Comparison of ENCODE assay signal across 12 cellular contexts in the genomic region with DNA sequence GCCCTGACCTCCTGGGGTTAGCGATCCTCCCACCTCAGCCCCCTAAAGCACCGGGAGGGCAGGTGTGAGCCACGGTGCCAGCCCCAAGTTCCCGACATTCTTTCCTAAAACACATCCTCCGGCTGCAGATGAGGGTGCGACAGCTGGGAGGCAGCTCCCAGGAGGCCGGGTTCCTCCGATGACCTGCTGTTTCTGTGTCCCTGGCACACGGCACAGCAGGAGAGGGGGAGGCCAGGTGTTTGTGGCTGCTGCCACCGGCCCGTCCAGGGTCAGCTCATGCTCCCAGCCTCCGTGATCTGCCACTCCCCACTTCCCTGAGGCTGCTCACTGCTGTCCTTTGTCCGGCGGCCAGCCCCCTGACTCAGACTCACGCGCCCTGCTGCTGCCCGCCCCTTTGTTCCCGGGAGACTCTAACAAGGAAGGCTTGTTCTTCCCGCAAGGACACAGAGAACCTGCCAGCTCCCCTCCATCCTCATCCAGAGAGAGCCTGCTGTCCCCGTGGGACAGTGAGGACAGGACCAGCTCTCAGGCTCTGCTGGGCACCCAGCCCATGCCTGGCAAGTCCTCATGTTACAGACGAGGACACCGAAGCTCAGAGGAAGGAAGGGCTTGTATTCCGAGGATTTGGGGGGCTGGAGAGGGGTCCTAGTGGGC. TPM values are rescaled to one million over a fixed set of nuclear protein-coding genes. Genes with fewer than 3 reads are reported as not detected.
DNase-seq lines count a peak whose midpoint lies in the region; ATAC-seq, FAIRE-seq and TF ChIP-seq lines count a peak whose summit lies in the region.
"Had no signal": no experiment of that assay in that cellular context is flagged by ENCODE, and none has a peak within 500 bp of the region (broad histone marks: within the 10 kb centered on the region; RNA-seq: fewer than 3 reads in every experiment).

No MANE protein-coding gene starts in this region.

- H3K4me2 ChIP-seq in HepG2 (ENCODE audit: low read depth, low read length), result peak overlapping the region; percentile 80

- 5% methylated on average over 16 of the region's 23 CpGs for WGBS in HepG2 (ENCODE audit: low lambda C conversion rate)
- WGBS in right lobe of liver (ENCODE audit: insufficient coverage, low coverage, low lambda C conversion rate, missing lambda C conversion rate), result 19% methylated on average over 15 of the region's 23 CpGs
- 16 to 21% methylated on average over 13 to 22 of the region's 23 CpGs for WGBS in lower leg skin, 2 donors
- 11% methylated on average over 23 of the region's 23 CpGs for WGBS in aorta, 2 donors

- peak overlapping the region in 2 of 3 experiments; percentile 12 to 60; a peak in 4 of 6 replicates for H3K4me3 ChIP-seq in HepG2 (replicated peaks in 1 of 3; ENCODE audit: insufficient read depth in 1 of 3, low read depth in 2 of 3, low read length in 3 of 3)
- H3K4me3 ChIP-seq in right lobe of liver, result no peak overlapping the region
- peak overlapping the region in 1 of 3 donors; percentile 45 for H3K4me3 ChIP-seq in breast epithelium
- H3K4me3 ChIP-seq in lower leg skin (ENCODE audit: low read depth, poor library complexity, severe bottlenecking), result no peak overlapping the region
- no peak overlapping the region for H3K4me3 ChIP-seq in vagina
- no peak overlapping the region for H3K4me3 ChIP-seq in aorta (ENCODE audit: low read length in 2 of 2)
- H3K4me3 ChIP-seq: ascending aorta had no signal

- H4K20me1 ChIP-seq in HepG2 (ENCODE audit: insufficient read depth, low read length), result no peaks in the 10 kb centered on the region; the same call in 1 of the 2 replicates

- CTCF ChIA-PET in HepG2 (lab: Yijun Ruan, JAX; ENCODE audit: low intra/inter-chr PET ratio, low total read pairs), result no interaction called here

- H3K9ac ChIP-seq in HepG2 (ENCODE audit: insufficient read depth, low read depth, low read length), result peak overlapping the region; percentile 65

- BruUV-seq in HepG2 (replicated peaks; lab: Mats Ljungman, UMichigan), result no TSS peak

- FAIRE-seq in HepG2 (lab: Jason Lieb, UNC), result no peak

- no peak overlapping the region for H2AFZ ChIP-seq in HepG2 (ENCODE audit: low read length)

- H3K79me2 ChIP-seq in HepG2 (ENCODE audit: insufficient read depth, low read length), result peaks cover 3% of the 10 kb centered on the region

- TF ChIP-seq EP300 in HepG2 (IDR thresholded peaks at IDR 0.05; ENCODE audit: low read depth in 2 of 2, low read length in 2 of 2), result no peak
- no peak; the same call in 1 of the 2 replicates for TF ChIP-seq EP300 in HepG2 (CRISPR knock-in tag; IDR thresholded peaks at IDR 0.05; ENCODE audit: borderline replicate concordance)

- POLR2A ChIA-PET in HepG2 (lab: Yijun Ruan, JAX), result interaction anchor here (1.2 to 1.5 kb wide), 2 partner anchors 21 to 24 kb away, joined by 4 to 10 read pairs; no protein-coding TSS in a partner anchor

- TF ChIP-seq CTCF in HepG2 (CRISPR knock-in tag; IDR thresholded peaks at IDR 0.05), result 0 out of 2 replicates have a peak, but pooled peaks have one; percentile 23
- no peak for TF ChIP-seq CTCF in right lobe of liver (IDR thresholded peaks at IDR 0.05)
- TF ChIP-seq CTCF in breast epithelium (IDR thresholded peaks at IDR 0.05), result no peak
- no peak for TF ChIP-seq CTCF in lower leg skin (IDR thresholded peaks at IDR 0.05)
- no peak for TF ChIP-seq CTCF in vagina (IDR thresholded peaks at IDR 0.05)

- DNase-seq in HepG2 (ENCODE audit: low spot score) (peak; percentile 88), right lobe of liver (no peak), breast epithelium (ENCODE audit: low spot score in 2 of 2) (peak; percentile 64 to 75), lower leg skin (ENCODE audit: low spot score in 2 of 2) (peak; percentile 66 to 96), vagina (ENCODE audit: extremely low spot score in 2 of 2) (no peak), hepatic stellate cell (ENCODE audit: low spot score) (no peak), aorta (no peak)
- DNase-seq: naive B cell had no signal

- H3K9me3 ChIP-seq in HepG2 (ENCODE audit: low read length) (peaks cover 4% of the 10 kb centered on the region; the same call in 1 of the 2 replicates), right lobe of liver (no peaks in the 10 kb centered on the region), breast epithelium (no peaks in the 10 kb centered on the region), vagina (no peaks in the 10 kb centered on the region), aorta (ENCODE audit: control insufficient read depth, low read length) (no peaks in the 10 kb centered on the region)
- H3K9me3 ChIP-seq: ascending aorta had no signal

- H3K4me1 ChIP-seq in HepG2 (ENCODE audit: insufficient read depth, low read length) (peaks cover 54% of the 10 kb centered on the region), right lobe of liver (peaks cover 0 to 9% (median 0%) of the 10 kb centered on the region in 4 donors), breast epithelium (no peaks in the 10 kb centered on the region), vagina (peaks cover 18% of the 10 kb centered on the region), aorta (ENCODE audit: control insufficient read depth in 1 of 2, insufficient read depth in 2 of 2, low read length in 2 of 2) (no peaks in the 10 kb centered on the region)

- in situ Hi-C loops in HepG2 (cut with HindIII; ENCODE audit: extremely low pct_ligation_motif_present, low pct_unique_long_range_greater_than_20kb), result no loop called here

- ATAC-seq in HepG2, result peak; percentile 64
- no peak for ATAC-seq in right lobe of liver
- no peak for ATAC-seq in aorta (ENCODE audit: low FRiP score)
- ATAC-seq in HG03045 (IDR thresholded peaks at IDR 0.05; ENCODE audit: unreplicated experiment), result no peak

- TF ChIP-seq POLR2A in HepG2 (IDR thresholded peaks at IDR 0.05; ENCODE audit: insufficient read depth in 1 of 2, low read depth in 2 of 2, low read length in 2 of 2) (peak; percentile 46 to 76; a peak in 3 of 4 replicates), right lobe of liver (IDR thresholded peaks at IDR 0.05) (no peak), breast epithelium (IDR thresholded peaks at IDR 0.05) (no peak), lower leg skin (IDR thresholded peaks at IDR 0.05) (no peak), vagina (IDR thresholded peaks at IDR 0.05) (no peak)

- no peak; the same call in 1 of the 2 replicates for TF ChIP-seq RAD21 in HepG2 (CRISPR knock-in tag; IDR thresholded peaks at IDR 0.05)

- peak overlapping the region; percentile 54 for H3K27ac ChIP-seq in HepG2 (ENCODE audit: extremely low read length, insufficient read depth, low read length)
- no peak overlapping the region for H3K27ac ChIP-seq in right lobe of liver
- H3K27ac ChIP-seq in breast epithelium, result peak overlapping the region; percentile 54 to 82
- peak overlapping the region; percentile 36 for H3K27ac ChIP-seq in vagina
- no peak overlapping the region for H3K27ac ChIP-seq in aorta (ENCODE audit: low read depth in 1 of 2, low read length in 2 of 2)
- H3K27ac ChIP-seq: ascending aorta had no signal

- intact Hi-C loops in HepG2 (cut with micrococcal nuclease; ENCODE audit: unreplicated experiment), result no loop called here
- intact Hi-C loops in right lobe of liver (cut with DNase I), result no loop called here
- intact Hi-C loops in breast epithelium (cut with DNase I; ENCODE audit: low total_unique reads), result no loop called here
- intact Hi-C loops in lower leg skin (cut with DNase I; ENCODE audit: low total_unique reads), result no loop called here
- intact Hi-C loops in vagina (cut with DNase I), result no loop called here
- intact Hi-C loops in aorta (cut with DNase I), result loop anchor here in 1 of 2 donors (10.0 kb wide), 1 partner anchor 141 kb away; a partner anchor contains a TSS

- no peaks in the 10 kb centered on the region for H3K36me3 ChIP-seq in HepG2 (replicated peaks in 1 of 2; ENCODE audit: control insufficient read depth in 1 of 2, insufficient read depth in 2 of 2, low read length in 2 of 2)
- no peaks in the 10 kb centered on the region for H3K36me3 ChIP-seq in right lobe of liver
- no peaks in the 10 kb centered on the region for H3K36me3 ChIP-seq in breast epithelium
- no peaks in the 10 kb centered on the region for H3K36me3 ChIP-seq in vagina
- H3K36me3 ChIP-seq in aorta (ENCODE audit: control insufficient read depth in 1 of 2, insufficient read depth in 2 of 2, low read length in 1 of 2), result no peaks in the 10 kb centered on the region
- H3K36me3 ChIP-seq: ascending aorta had no signal

- H3K27me3 ChIP-seq in HepG2 (ENCODE audit: control insufficient read depth in 1 of 2, insufficient read depth in 2 of 2, low read length in 2 of 2) (no peaks in the 10 kb centered on the region), right lobe of liver (no peaks in the 10 kb centered on the region), breast epithelium (peaks cover 0 to 13% of the 10 kb centered on the region in 2 donors), vagina (no peaks in the 10 kb centered on the region), aorta (ENCODE audit: control insufficient read depth in 1 of 2, insufficient read depth in 2 of 2, low read length in 1 of 2) (no peaks in the 10 kb centered on the region)
- H3K27me3 ChIP-seq: ascending aorta had no signal

RNA-seq across cellular contexts. Expression of a gene that starts 10.6 kb away (rescaled TPM):
- total RNA-seq in HepG2 (2016; rRNA removed; fragmentation: Illumina TruSeq; extraction: Trizol) (0.21 and 0.33 TPM in 2 replicates), right lobe of liver (under 1 TPM; 0.11 to 0.69 (median 0.31) TPM), breast epithelium (under 1 TPM in 1 of 3 donors, not detected in 2; 0.66 TPM), lower leg skin (under 1 TPM in 2 of 4 donors, not detected in 2; 0.34 to 0.57 TPM), vagina (0.49 TPM), aorta (under 1 TPM in 1 of 2 donors, not detected in 1; 0.63 TPM)
- total RNA-seq in HepG2 (2016; cell fraction: cytosol; rRNA removed; fragmentation: Illumina TruSeq; extraction: Trizol; ENCODE audit: low read depth), result 0.30 and 0.44 TPM in 2 replicates
- 0.30 TPM in 1 of 2 replicates, not detected in the other for total RNA-seq in HepG2 (2016; cell fraction: insoluble cytoplasmic fraction; rRNA removed; fragmentation: Illumina TruSeq; extraction: Trizol)
- total RNA-seq in HepG2 (2016; cell fraction: membrane; rRNA removed; fragmentation: Illumina TruSeq; extraction: Trizol), result 0.37 and 0.45 TPM in 2 replicates
- total RNA-seq in HepG2 (2016; cell fraction: nucleus; rRNA removed; fragmentation: Illumina TruSeq; extraction: Trizol), result 0.22 TPM in 1 of 2 replicates, not detected in the other
- polyA plus RNA-seq in HepG2 (2011; rRNA removed) (0.29 and 0.39 TPM in 2 replicates), aorta (1 to 10 TPM in 1 of 2 donors, under 1 TPM in 1; 0.50 to 1.4 TPM)
- polyA plus RNA-seq in HepG2 (2011; cell fraction: cytosol; rRNA removed), result 0.42 and 0.60 TPM in 2 replicates
- 1.9 and 2.3 TPM in 2 replicates for polyA plus RNA-seq in HepG2 (2011; cell fraction: nucleus; rRNA removed)
- 1.7 and 2.3 TPM in 2 replicates for polyA plus RNA-seq in HepG2 (2012)
- polyA plus RNA-seq in HepG2 (2016; cell fraction: cytosol; fragmentation: Illumina TruSeq; extraction: Trizol; ENCODE audit: low read depth), result 0.62 and 0.89 TPM in 2 replicates
- polyA plus RNA-seq in HepG2 (2016; cell fraction: insoluble cytoplasmic fraction; fragmentation: Illumina TruSeq; extraction: Trizol; ENCODE audit: low read depth), result 0.33 and 0.51 TPM in 2 replicates
- polyA plus RNA-seq in HepG2 (2016; cell fraction: membrane; fragmentation: Illumina TruSeq; extraction: Trizol; ENCODE audit: low read depth), result 0.74 and 0.99 TPM in 2 replicates
- polyA plus RNA-seq in HepG2 (2016; cell fraction: nucleus; fragmentation: Illumina TruSeq; extraction: Trizol; ENCODE audit: insufficient read depth, low read depth), result 0.89 and 1.4 TPM in 2 replicates
- 1.1 TPM in 1 of 2 replicates, not detected in the other for polyA minus RNA-seq in HepG2 (2011; rRNA and poly(A)+ RNA removed; ENCODE audit: low replicate concordance)
- polyA minus RNA-seq in HepG2 (2011; cell fraction: cytosol; rRNA and poly(A)+ RNA removed), result 0.62 and 0.89 TPM in 2 replicates
- 0.26 and 0.75 TPM in 2 replicates for polyA minus RNA-seq in HepG2 (2011; cell fraction: nucleus; rRNA and poly(A)+ RNA removed)
- total RNA-seq: ascending aorta had no signal

RNA-seq across cellular contexts. Expression of a gene that starts 21.6 kb away (rescaled TPM):
- total RNA-seq in HepG2 (2016; rRNA removed; fragmentation: Illumina TruSeq; extraction: Trizol) (4.2 and 6.2 TPM in 2 replicates), right lobe of liver (10 to 100 TPM in 3 of 6 experiments, 1 to 10 TPM in 3; 8.2 to 42.2 (median 10.3) TPM), breast epithelium (10 to 100 TPM; 77.7 to 98.9 (median 77.7) TPM), lower leg skin (10 to 100 TPM; 23.4 to 73.8 (median 62.1) TPM), vagina (39.5 TPM), aorta (10 to 100 TPM; 19.2 to 20.2 TPM)
- 4.1 and 5.0 TPM in 2 replicates for total RNA-seq in HepG2 (2016; cell fraction: cytosol; rRNA removed; fragmentation: Illumina TruSeq; extraction: Trizol; ENCODE audit: low read depth)
- 3.9 and 5.0 TPM in 2 replicates for total RNA-seq in HepG2 (2016; cell fraction: insoluble cytoplasmic fraction; rRNA removed; fragmentation: Illumina TruSeq; extraction: Trizol)
- total RNA-seq in HepG2 (2016; cell fraction: membrane; rRNA removed; fragmentation: Illumina TruSeq; extraction: Trizol), result 4.2 and 4.9 TPM in 2 replicates
- 2.4 and 3.4 TPM in 2 replicates for total RNA-seq in HepG2 (2016; cell fraction: nucleus; rRNA removed; fragmentation: Illumina TruSeq; extraction: Trizol)
- polyA plus RNA-seq in HepG2 (2011; rRNA removed) (1.1 and 2.0 TPM in 2 replicates), aorta (10 to 100 TPM; 17.4 to 33.0 TPM)
- polyA plus RNA-seq in HepG2 (2011; cell fraction: cytosol; rRNA removed), result 1.7 and 4.3 TPM in 2 replicates
- polyA plus RNA-seq in HepG2 (2011; cell fraction: nucleus; rRNA removed), result 3.3 and 3.7 TPM in 2 replicates
- 1.0 and 2.2 TPM in 2 replicates for polyA plus RNA-seq in HepG2 (2012)
- polyA plus RNA-seq in HepG2 (2016; cell fraction: cytosol; fragmentation: Illumina TruSeq; extraction: Trizol; ENCODE audit: low read depth), result 2.0 and 2.2 TPM in 2 replicates
- polyA plus RNA-seq in HepG2 (2016; cell fraction: insoluble cytoplasmic fraction; fragmentation: Illumina TruSeq; extraction: Trizol; ENCODE audit: low read depth), result 3.3 and 4.8 TPM in 2 replicates
- 2.0 and 2.2 TPM in 2 replicates for polyA plus RNA-seq in HepG2 (2016; cell fraction: membrane; fragmentation: Illumina TruSeq; extraction: Trizol; ENCODE audit: low read depth)
- 3.1 and 4.1 TPM in 2 replicates for polyA plus RNA-seq in HepG2 (2016; cell fraction: nucleus; fragmentation: Illumina TruSeq; extraction: Trizol; ENCODE audit: insufficient read depth, low read depth)
- polyA minus RNA-seq in HepG2 (2011; rRNA and poly(A)+ RNA removed; ENCODE audit: low replicate concordance), result 2.3 and 2.8 TPM in 2 replicates
- 1.4 and 1.8 TPM in 2 replicates for polyA minus RNA-seq in HepG2 (2011; cell fraction: cytosol; rRNA and poly(A)+ RNA removed)
- polyA minus RNA-seq in HepG2 (2011; cell fraction: nucleus; rRNA and poly(A)+ RNA removed), result 2.1 and 2.3 TPM in 2 replicates

RNA-seq across cellular contexts. Expression of a gene that starts 24.9 kb away (rescaled TPM):
- 4.8 and 9.0 TPM in 2 replicates for total RNA-seq in HepG2 (2016; rRNA removed; fragmentation: Illumina TruSeq; extraction: Trizol)
- total RNA-seq in HepG2 (2016; cell fraction: cytosol; rRNA removed; fragmentation: Illumina TruSeq; extraction: Trizol; ENCODE audit: low read depth), result 11.0 and 12.0 TPM in 2 replicates
- 3.9 and 8.8 TPM in 2 replicates for total RNA-seq in HepG2 (2016; cell fraction: insoluble cytoplasmic fraction; rRNA removed; fragmentation: Illumina TruSeq; extraction: Trizol)
- total RNA-seq in HepG2 (2016; cell fraction: membrane; rRNA removed; fragmentation: Illumina TruSeq; extraction: Trizol), result 12.6 and 14.2 TPM in 2 replicates
- 7.1 and 9.7 TPM in 2 replicates for total RNA-seq in HepG2 (2016; cell fraction: nucleus; rRNA removed; fragmentation: Illumina TruSeq; extraction: Trizol)
- polyA plus RNA-seq in HepG2 (2011; rRNA removed), result 18.3 and 35.8 TPM in 2 replicates
- polyA plus RNA-seq in HepG2 (2011; cell fraction: cytosol; rRNA removed), result 12.4 and 18.0 TPM in 2 replicates
- 247 and 276 TPM in 2 replicates for polyA plus RNA-seq in HepG2 (2011; cell fraction: nucleus; rRNA removed)
- 21.5 and 36.3 TPM in 2 replicates for polyA plus RNA-seq in HepG2 (2012)
- polyA plus RNA-seq in HepG2 (2016; cell fraction: cytosol; fragmentation: Illumina TruSeq; extraction: Trizol; ENCODE audit: low read depth), result 11.4 and 12.5 TPM in 2 replicates
- 4.7 and 5.3 TPM in 2 replicates for polyA plus RNA-seq in HepG2 (2016; cell fraction: insoluble cytoplasmic fraction; fragmentation: Illumina TruSeq; extraction: Trizol; ENCODE audit: low read depth)
- polyA plus RNA-seq in HepG2 (2016; cell fraction: membrane; fragmentation: Illumina TruSeq; extraction: Trizol; ENCODE audit: low read depth), result 13.0 and 14.2 TPM in 2 replicates
- 30.5 and 30.9 TPM in 2 replicates for polyA plus RNA-seq in HepG2 (2016; cell fraction: nucleus; fragmentation: Illumina TruSeq; extraction: Trizol; ENCODE audit: insufficient read depth, low read depth)
- 39.0 TPM in 1 of 2 replicates, not detected in the other for polyA minus RNA-seq in HepG2 (2011; rRNA and poly(A)+ RNA removed; ENCODE audit: low replicate concordance)
- 11.5 and 24.1 TPM in 2 replicates for polyA minus RNA-seq in HepG2 (2011; cell fraction: cytosol; rRNA and poly(A)+ RNA removed)
- polyA minus RNA-seq in HepG2 (2011; cell fraction: nucleus; rRNA and poly(A)+ RNA removed), result 14.5 and 16.0 TPM in 2 replicates
- 10 to 100 TPM; 48.4 to 69.9 (median 59.1) TPM for total RNA-seq in right lobe of liver
- 10 to 100 TPM in 2 of 3 donors, 1 to 10 TPM in 1; 8.3 to 40.6 (median 21.8) TPM for total RNA-seq in breast epithelium
- 10 to 100 TPM; 14.6 to 25.0 (median 17.8) TPM for total RNA-seq in lower leg skin
- total RNA-seq in vagina, result 26.0 TPM
- 10 to 100 TPM in 1 of 2 donors, 1 to 10 TPM in 1; 9.7 to 31.4 TPM for total RNA-seq in aorta
- polyA plus RNA-seq in aorta, result 10 to 100 TPM in 1 of 2 donors, 1 to 10 TPM in 1; 7.3 to 10.9 TPM
- polyA plus RNA-seq: IgD-negative memory B cell had no signal

RNA-seq across cellular contexts. Expression of a gene that starts 45.9 kb away (rescaled TPM):
- total RNA-seq in HepG2 (2016; rRNA removed; fragmentation: Illumina TruSeq; extraction: Trizol), result 119 and 138 TPM in 2 replicates
- 181 and 194 TPM in 2 replicates for total RNA-seq in HepG2 (2016; cell fraction: cytosol; rRNA removed; fragmentation: Illumina TruSeq; extraction: Trizol; ENCODE audit: low read depth)
- total RNA-seq in HepG2 (2016; cell fraction: insoluble cytoplasmic fraction; rRNA removed; fragmentation: Illumina TruSeq; extraction: Trizol), result 104 and 144 TPM in 2 replicates
- 198 and 240 TPM in 2 replicates for total RNA-seq in HepG2 (2016; cell fraction: membrane; rRNA removed; fragmentation: Illumina TruSeq; extraction: Trizol)
- 59.6 and 65.5 TPM in 2 replicates for total RNA-seq in HepG2 (2016; cell fraction: nucleus; rRNA removed; fragmentation: Illumina TruSeq; extraction: Trizol)
- 140 and 150 TPM in 2 replicates for polyA plus RNA-seq in HepG2 (2011; rRNA removed)
- 102 and 147 TPM in 2 replicates for polyA plus RNA-seq in HepG2 (2011; cell fraction: cytosol; rRNA removed)
- polyA plus RNA-seq in HepG2 (2011; cell fraction: nucleus; rRNA removed), result 121 and 122 TPM in 2 replicates
- 90.8 and 101 TPM in 2 replicates for polyA plus RNA-seq in HepG2 (2012)
- polyA plus RNA-seq in HepG2 (2016; cell fraction: cytosol; fragmentation: Illumina TruSeq; extraction: Trizol; ENCODE audit: low read depth), result 157 and 191 TPM in 2 replicates
- polyA plus RNA-seq in HepG2 (2016; cell fraction: insoluble cytoplasmic fraction; fragmentation: Illumina TruSeq; extraction: Trizol; ENCODE audit: low read depth), result 118 and 140 TPM in 2 replicates
- 153 and 184 TPM in 2 replicates for polyA plus RNA-seq in HepG2 (2016; cell fraction: membrane; fragmentation: Illumina TruSeq; extraction: Trizol; ENCODE audit: low read depth)
- polyA plus RNA-seq in HepG2 (2016; cell fraction: nucleus; fragmentation: Illumina TruSeq; extraction: Trizol; ENCODE audit: insufficient read depth, low read depth), result 130 and 138 TPM in 2 replicates
- 60.5 and 88.3 TPM in 2 replicates for polyA minus RNA-seq in HepG2 (2011; rRNA and poly(A)+ RNA removed; ENCODE audit: low replicate concordance)
- 42.1 and 46.2 TPM in 2 replicates for polyA minus RNA-seq in HepG2 (2011; cell fraction: cytosol; rRNA and poly(A)+ RNA removed)
- polyA minus RNA-seq in HepG2 (2011; cell fraction: nucleus; rRNA and poly(A)+ RNA removed), result 19.1 and 22.1 TPM in 2 replicates
- 10 to 100 TPM; 44.8 to 81.8 (median 49.5) TPM for total RNA-seq in right lobe of liver
- total RNA-seq in breast epithelium, result 10 to 100 TPM; 44.6 to 69.5 (median 49.3) TPM
- 100 to 1,000 TPM; 129 to 214 (median 140) TPM for total RNA-seq in lower leg skin
- 62.6 TPM for total RNA-seq in vagina
- 10 to 100 TPM; 39.6 to 46.4 TPM for total RNA-seq in aorta
- polyA plus RNA-seq in aorta, result 10 to 100 TPM; 27.5 to 79.1 TPM

RNA-seq across cellular contexts. Expression of a gene that starts 58.1 kb away (rescaled TPM):
- total RNA-seq in HepG2 (2016; rRNA removed; fragmentation: Illumina TruSeq; extraction: Trizol) (not detected in 2 replicates), right lobe of liver (under 1 TPM in 3 of 6 experiments, not detected in 3; 0.59 to 0.95 (median 0.74) TPM), breast epithelium (1 to 10 TPM in 1 of 3 donors, under 1 TPM in 1, not detected in 1; 0.33 to 1.1 TPM), lower leg skin (1 to 10 TPM in 2 of 4 donors, under 1 TPM in 1, not detected in 1; 0.29 to 1.5 (median 1.3) TPM), vagina (not detected), aorta (under 1 TPM; 0.54 to 0.75 TPM)
- total RNA-seq in HepG2 (2016; cell fraction: cytosol; rRNA removed; fragmentation: Illumina TruSeq; extraction: Trizol; ENCODE audit: low read depth), result not detected in 2 replicates
- not detected in 2 replicates for total RNA-seq in HepG2 (2016; cell fraction: insoluble cytoplasmic fraction; rRNA removed; fragmentation: Illumina TruSeq; extraction: Trizol)
- total RNA-seq in HepG2 (2016; cell fraction: membrane; rRNA removed; fragmentation: Illumina TruSeq; extraction: Trizol), result not detected in 2 replicates
- not detected in 2 replicates for total RNA-seq in HepG2 (2016; cell fraction: nucleus; rRNA removed; fragmentation: Illumina TruSeq; extraction: Trizol)
- polyA plus RNA-seq in HepG2 (2011; rRNA removed) (0.07 TPM in 1 of 2 replicates, not detected in the other), aorta (1 to 10 TPM in 1 of 2 donors, not detected in 1; 2.8 TPM)
- polyA plus RNA-seq in HepG2 (2011; cell fraction: cytosol; rRNA removed), result 0.13 TPM in 1 of 2 replicates, not detected in the other
- polyA plus RNA-seq in HepG2 (2011; cell fraction: nucleus; rRNA removed), result 0.50 and 0.71 TPM in 2 replicates
- polyA plus RNA-seq in HepG2 (2012), result 0.16 TPM in 1 of 2 replicates, not detected in the other
- polyA plus RNA-seq in HepG2 (2016; cell fraction: cytosol; fragmentation: Illumina TruSeq; extraction: Trizol; ENCODE audit: low read depth), result not detected in 2 replicates
- polyA plus RNA-seq in HepG2 (2016; cell fraction: insoluble cytoplasmic fraction; fragmentation: Illumina TruSeq; extraction: Trizol; ENCODE audit: low read depth), result not detected in 2 replicates
- not detected in 2 replicates for polyA plus RNA-seq in HepG2 (2016; cell fraction: membrane; fragmentation: Illumina TruSeq; extraction: Trizol; ENCODE audit: low read depth)
- polyA plus RNA-seq in HepG2 (2016; cell fraction: nucleus; fragmentation: Illumina TruSeq; extraction: Trizol; ENCODE audit: insufficient read depth, low read depth), result not detected in 2 replicates
- polyA minus RNA-seq in HepG2 (2011; rRNA and poly(A)+ RNA removed; ENCODE audit: low replicate concordance), result not detected in 2 replicates
- polyA minus RNA-seq in HepG2 (2011; cell fraction: cytosol; rRNA and poly(A)+ RNA removed), result not detected in 2 replicates
- not detected in 2 replicates for polyA minus RNA-seq in HepG2 (2011; cell fraction: nucleus; rRNA and poly(A)+ RNA removed)
- total RNA-seq: ascending aorta had no signal
- polyA plus RNA-seq: BJ had no signal

Comparison
In these comparisons a context has a peak if more than half of its experiments do, and no peak if none do; other contexts are left out.
1. DNase-seq: peak in HepG2 (single experiment), breast epithelium (2 of 2) and lower leg skin (2 of 2); none in right lobe of liver (0 of 3), vagina (0 of 2), hepatic stellate cell (single experiment) and aorta (0 of 2).
2. H3K27ac ChIP-seq: peak in HepG2 (single experiment), breast epithelium (2 of 2) and vagina (single experiment); none in right lobe of liver (0 of 3) and aorta (0 of 2).
3. H3K4me3 ChIP-seq: peak in HepG2 (2 of 3); none in right lobe of liver (0 of 3), lower leg skin (single experiment), vagina (0 of 2) and aorta (0 of 2).
4. POLR2A ChIP-seq: peak in HepG2 (2 of 2); none in right lobe of liver (single experiment), breast epithelium (single experiment), lower leg skin (0 of 2) and vagina (0 of 2).